ENCODE assay signal across 8 cellular contexts in the genomic region with DNA sequence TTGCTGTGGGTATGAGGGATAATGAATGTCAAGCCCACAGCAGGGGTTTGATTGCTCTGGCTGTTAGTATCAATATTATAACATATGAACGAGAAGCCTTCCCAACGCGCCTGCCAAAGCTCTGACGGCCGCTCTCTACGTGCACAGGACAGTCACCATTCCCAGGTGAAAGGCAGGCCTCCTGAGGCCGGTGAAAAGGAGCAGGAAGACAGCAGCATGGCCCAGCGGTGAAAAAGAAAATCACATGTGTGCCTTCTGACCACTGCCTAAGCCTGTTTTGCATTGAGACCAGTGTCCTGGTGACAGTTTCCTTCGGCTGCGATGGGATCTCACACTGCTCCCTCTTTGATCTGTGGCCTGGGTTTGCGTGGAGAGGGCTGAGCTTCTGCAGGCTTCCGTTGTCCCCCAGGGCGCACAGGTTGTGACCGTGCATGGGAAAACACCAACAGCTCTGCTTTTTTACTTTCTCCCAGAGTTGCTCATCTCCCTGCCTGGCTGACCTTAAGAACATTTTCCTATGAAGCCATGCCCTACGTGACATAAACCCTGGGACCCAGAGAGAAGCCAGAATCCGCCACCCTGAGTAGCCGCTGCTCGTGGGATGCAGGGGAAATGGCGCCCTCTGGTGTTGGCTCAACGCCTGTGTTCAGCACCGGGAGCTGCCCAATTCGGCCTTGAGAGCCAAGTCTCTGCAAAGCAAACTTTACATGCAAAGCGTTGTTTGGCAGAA.
DNase-seq lines count a peak whose midpoint lies in the region; ATAC-seq and TF ChIP-seq lines count a peak whose summit lies in the region.

No MANE protein-coding gene starts in this region.

- no peaks in the 10 kb centered on the region for H3K9me3 Mint-ChIP-seq in activated B cell treated with CpG ODN at 0.5 μM for 24 hours

- H3K36me3 Mint-ChIP-seq in activated B cell treated with CpG ODN at 0.5 μM for 24 hours (ENCODE audit: low read depth) = no peaks in the 10 kb centered on the region

- no peaks in the 10 kb centered on the region for H3K4me1 Mint-ChIP-seq in activated B cell treated with CpG ODN at 0.5 μM for 24 hours

- peak; percentile 4 to 51 (median 32) for DNase-seq in NCI-H1417 (lab: John Stamatoyannopoulos, UW)
- DNase-seq in NCI-H1417 treated with DMSO at 0.1 percent for 48 hours (lab: John Stamatoyannopoulos, UW) = no peak
- DNase-seq in NCI-H1092 (lab: John Stamatoyannopoulos, UW) = peak; percentile 73
- DNase-seq in activated B cell treated with CpG ODN at 0.5 μM for 24 hours = peak; percentile 20
- peak; percentile 11 to 54 for DNase-seq in dermis microvascular lymphatic vessel endothelial cell (ENCODE audit: low read depth in 2 of 2)
- peak; percentile 75 for DNase-seq in midbrain (lab: John Stamatoyannopoulos, UW)
- peak in 5 of 6 experiments; percentile 1 to 29 (median 13) for DNase-seq in stimulated activated naive CD4-positive, alpha-beta T cell (lab: John Stamatoyannopoulos, UW)

- H3K4me3 Mint-ChIP-seq in activated B cell treated with CpG ODN at 0.5 μM for 24 hours = no peak overlapping the region

- ATAC-seq in activated B cell treated with CpG ODN at 0.5 μM for 24 hours (ENCODE audit: low read depth) = no peak
- ATAC-seq in GM21723 (IDR thresholded peaks at IDR 0.05; ENCODE audit: unreplicated experiment) = no peak

- CTCF ChIA-PET in activated B cell treated with CpG ODN at 0.5 μM for 24 hours (lab: Charles Lee) = interaction anchor here (1.0 to 1.2 kb wide), 3 partner anchors 10 to 174 kb away, joined by 3 to 4 read pairs (median 3); no protein-coding TSS in a partner anchor

- POLR2A ChIA-PET in activated B cell treated with CpG ODN at 0.5 μM for 24 hours (lab: Charles Lee) = no interaction called here

- peak; percentile 27 for TF ChIP-seq CTCF in activated B cell treated with CpG ODN at 0.5 μM for 24 hours (IDR thresholded peaks at IDR 0.05)

- intact Hi-C loops in activated B cell treated with CpG ODN at 0.5 μM for 24 hours (cut with micrococcal nuclease) = loop anchor here (1.0 kb wide), 1 partner anchor 165 kb away; no protein-coding TSS in a partner anchor

- H3K27me3 Mint-ChIP-seq in activated B cell treated with CpG ODN at 0.5 μM for 24 hours = no peaks in the 10 kb centered on the region

- no peak overlapping the region for H3K27ac Mint-ChIP-seq in activated B cell treated with CpG ODN at 0.5 μM for 24 hours
